In genomic region chr17:81683584-81684441, GRCh38 we compare ENCODE assay signal across 1 cellular context.
TF ChIP-seq lines count a peak whose summit lies in the region.

TSS of gene ARL16 (minus strand) at chr17:81683797. CDS start at chr17:81683753, 44 bp downstream.
TSS of gene HGS (plus strand) at chr17:81684011. CDS start at chr17:81684067, 56 bp downstream.

TF ChIP-seq in WTC11, 78 proteins besides CTCF, POLR2A, EP300 and RAD21 (continued from another document and continues in another):
- no peak for TF ChIP-seq ERG (CRISPR knock-in tag; IDR thresholded peaks at IDR 0.05)
- TF ChIP-seq SMAD3 (CRISPR knock-in tag; IDR thresholded peaks at IDR 0.05; ENCODE audit: borderline replicate concordance): no peak
- no peak for TF ChIP-seq NR2C2 (CRISPR knock-in tag; IDR thresholded peaks at IDR 0.05)
- no peak for TF ChIP-seq HMGA2 (CRISPR knock-in tag; IDR thresholded peaks at IDR 0.05)
- TF ChIP-seq ZBTB43 (CRISPR knock-in tag; IDR thresholded peaks at IDR 0.05): no peak
- TF ChIP-seq ZBTB21 (CRISPR knock-in tag; IDR thresholded peaks at IDR 0.05; ENCODE audit: borderline replicate concordance): no peak
- no peak for TF ChIP-seq ATF6 (CRISPR knock-in tag; IDR thresholded peaks at IDR 0.05)
- no peak for TF ChIP-seq FOXK1 (CRISPR knock-in tag; IDR thresholded peaks at IDR 0.05)
- TF ChIP-seq TEAD1 (CRISPR knock-in tag; IDR thresholded peaks at IDR 0.05): peak; percentile 71; the same call in 1 of the 2 replicates
- TF ChIP-seq MAX (CRISPR knock-in tag; IDR thresholded peaks at IDR 0.05): peak; percentile 58; the same call in 1 of the 2 replicates
- no peak for TF ChIP-seq GRHL2 (CRISPR knock-in tag; IDR thresholded peaks at IDR 0.05; ENCODE audit: insufficient replicate concordance, severe bottlenecking)
- TF ChIP-seq ARID4B (CRISPR knock-in tag; IDR thresholded peaks at IDR 0.05; ENCODE audit: borderline replicate concordance): peak; percentile 73; the same call in 1 of the 2 replicates
- TF ChIP-seq E2F4 (CRISPR knock-in tag; IDR thresholded peaks at IDR 0.05; ENCODE audit: borderline replicate concordance, low read depth): no peak
- no peak for TF ChIP-seq IRF2 (CRISPR knock-in tag; IDR thresholded peaks at IDR 0.05; ENCODE audit: borderline replicate concordance, low read depth)
- TF ChIP-seq ZNF532 (CRISPR knock-in tag; IDR thresholded peaks at IDR 0.05; ENCODE audit: borderline replicate concordance): no peak
- 0 out of 2 replicates have a peak, but pooled peaks have one; percentile 57 for TF ChIP-seq OVOL2 (CRISPR knock-in tag; IDR thresholded peaks at IDR 0.05; ENCODE audit: borderline replicate concordance)
- 0 out of 2 replicates have a peak, but pooled peaks have one; percentile 34 for TF ChIP-seq TEAD4 (CRISPR knock-in tag; IDR thresholded peaks at IDR 0.05)
- TF ChIP-seq RORB (CRISPR knock-in tag; IDR thresholded peaks at IDR 0.05): no peak
- no peak for TF ChIP-seq PRDM15 (CRISPR knock-in tag; IDR thresholded peaks at IDR 0.05)
- TF ChIP-seq ETV6 (CRISPR knock-in tag; IDR thresholded peaks at IDR 0.05): peak; percentile 66; the same call in 1 of the 2 replicates
- TF ChIP-seq ZNF416 (CRISPR knock-in tag; IDR thresholded peaks at IDR 0.05): no peak
- 0 out of 2 replicates have a peak, but pooled peaks have one; percentile 40 for TF ChIP-seq ZNF317 (CRISPR knock-in tag; IDR thresholded peaks at IDR 0.05; ENCODE audit: borderline replicate concordance, low read depth)
- no peak for TF ChIP-seq ELF4 (CRISPR knock-in tag; IDR thresholded peaks at IDR 0.05; ENCODE audit: low read depth)
- TF ChIP-seq KAT7 (CRISPR knock-in tag; IDR thresholded peaks at IDR 0.05; ENCODE audit: borderline replicate concordance): no peak
- no peak for TF ChIP-seq CREB1 (CRISPR knock-in tag; IDR thresholded peaks at IDR 0.05)
- TF ChIP-seq MLX (CRISPR knock-in tag; IDR thresholded peaks at IDR 0.05): no peak
- no peak for TF ChIP-seq CREM (CRISPR knock-in tag; IDR thresholded peaks at IDR 0.05)
- peak; percentile 90; the same call in 1 of the 2 replicates for TF ChIP-seq RELA (CRISPR knock-in tag; IDR thresholded peaks at IDR 0.05; ENCODE audit: borderline replicate concordance)
- TF ChIP-seq ZNF512 (CRISPR knock-in tag; IDR thresholded peaks at IDR 0.05; ENCODE audit: borderline replicate concordance): no peak
- no peak for TF ChIP-seq ZMAT4 (CRISPR knock-in tag; IDR thresholded peaks at IDR 0.05)
- TF ChIP-seq NFE2L1 (CRISPR knock-in tag; IDR thresholded peaks at IDR 0.05): no peak
- no peak for TF ChIP-seq USF2 (CRISPR knock-in tag; IDR thresholded peaks at IDR 0.05)
